20 cellular contexts compared by ENCODE assay signal in genomic region chr9:92726348-92726747, GRCh38. TPM values are rescaled to one million over a fixed set of nuclear protein-coding genes. Genes with fewer than 3 reads are reported as not detected.
DNase-seq lines count a peak whose midpoint lies in the region; ATAC-seq, FAIRE-seq and TF ChIP-seq lines count a peak whose summit lies in the region.
"Had no signal": no experiment of that assay in that cellular context is flagged by ENCODE, and none has a peak within 500 bp of the region (broad histone marks: within the 10 kb centered on the region; RNA-seq: fewer than 3 reads in every experiment).

No MANE protein-coding gene starts in this region.

- no peak overlapping the region for H4K5ac ChIP-seq in H1 (ENCODE audit: insufficient read length, low read depth, low read length)

- H2BK20ac ChIP-seq in H1 (ENCODE audit: low read length): no peak overlapping the region

- H2BK5ac ChIP-seq in H1 (ENCODE audit: low read depth, low read length): no peak overlapping the region; the same call in 1 of the 2 replicates

- H3K14ac ChIP-seq in H1 (ENCODE audit: insufficient read length): no peak overlapping the region

- no peak overlapping the region for H4K91ac ChIP-seq in H1 (replicated peaks; ENCODE audit: insufficient read length, low read length)

- DNase-seq in activated CD8-positive, alpha-beta T cell treated with anti-CD3 and anti-CD28 coated beads, Interleukin-2, amount 10 ng/mL, durations not matched to agents 7 days and 5 days: no peak
- DNase-seq in activated CD8-positive, alpha-beta T cell treated with anti-CD3 and anti-CD28 coated beads for 36 hours: no peak
- DNase-seq in H1 (ENCODE audit: low read depth in 1 of 2, low spot score in 2 of 2): peak in 1 of 2 experiments; percentile 34
- DNase-seq in spleen: peak; percentile 39
- DNase-seq in GM13976 (ENCODE audit: low spot score): no peak
- DNase-seq in cerebellar cortex (ENCODE audit: low spot score): no peak
- DNase-seq: activated naive CD8-positive, alpha-beta T cell treated with anti-CD3 and anti-CD28 coated beads for 36 hours; GDM1; left lung; NCI-H510A; stimulated activated CD4-positive, alpha-beta T cell treated with anti-CD3 and anti-CD28 coated beads, Interleukin-4, amount 100 ng/mL, for 1 hour; stimulated activated naive CD8-positive, alpha-beta T cell treated with anti-CD3 and anti-CD28 coated beads, Interleukin-15, amount 100 ng/mL, for 72 hours; SW 1271; upper lobe of right lung had no signal

- H3K4ac ChIP-seq in H1 (replicated peaks; ENCODE audit: insufficient read length, low read depth, low read length): no peak overlapping the region

- no peaks in the 10 kb centered on the region for H3K27me3 Mint-ChIP-seq in activated CD8-positive, alpha-beta T cell treated with anti-CD3 and anti-CD28 coated beads, Interleukin-2, amount 10 ng/mL, durations not matched to agents 7 days and 5 days (ENCODE audit: low read depth)
- H3K27me3 Mint-ChIP-seq in activated CD8-positive, alpha-beta T cell treated with anti-CD3 and anti-CD28 coated beads for 36 hours: no peaks in the 10 kb centered on the region
- H3K27me3 Mint-ChIP-seq in IgD-negative memory B cell: no peaks in the 10 kb centered on the region
- H3K27me3 Mint-ChIP-seq: activated naive CD8-positive, alpha-beta T cell treated with anti-CD3 and anti-CD28 coated beads for 36 hours; stimulated activated naive CD8-positive, alpha-beta T cell treated with anti-CD3 and anti-CD28 coated beads, Interleukin-15, amount 100 ng/mL, for 72 hours had no signal

- ATAC-seq in activated CD8-positive, alpha-beta T cell treated with anti-CD3 and anti-CD28 coated beads, Interleukin-2, amount 10 ng/mL, durations not matched to agents 7 days and 5 days: no peak
- ATAC-seq in activated CD8-positive, alpha-beta T cell treated with anti-CD3 and anti-CD28 coated beads for 36 hours: no peak
- ATAC-seq in GM18868 (IDR thresholded peaks at IDR 0.05; ENCODE audit: unreplicated experiment): no peak
- ATAC-seq: HepG2; left lung; mucosa of descending colon; stimulated activated naive CD8-positive, alpha-beta T cell treated with anti-CD3 and anti-CD28 coated beads, Interleukin-15, amount 100 ng/mL, for 72 hours; upper lobe of right lung had no signal

- no peak for FAIRE-seq in H1 (lab: Jason Lieb, UNC)
- FAIRE-seq: colon, HepG2 had no signal

- H2BK12ac ChIP-seq in H1 (ENCODE audit: low read depth, low read length): no peak overlapping the region

- H3K4me1 ChIP-seq in H1 (replicated peaks in 1 of 4; ENCODE audit: control insufficient read depth in 3 of 4, insufficient read depth in 4 of 4, low read length in 3 of 4) (peaks cover 0 to 1% (median 0%) of the 10 kb centered on the region in 4 experiments; a peak in 1 of 7 replicates), spleen (peaks cover 21 to 96% (median 60%) of the 10 kb centered on the region in 6 donors)

- peaks cover 0 to 9% (median 5%) of the 10 kb centered on the region in 4 experiments; a peak in 4 of 8 replicates for H3K36me3 ChIP-seq in H1 (ENCODE audit: control insufficient read depth in 2 of 4, insufficient read depth in 4 of 4, low read length in 3 of 4)
- H3K36me3 ChIP-seq in spleen: peaks cover 3 to 83% (median 30%) of the 10 kb centered on the region in 6 donors

- H2BK120ac ChIP-seq in H1 (replicated peaks; ENCODE audit: low read depth, low read length): no peak overlapping the region

- TF ChIP-seq EP300 in H1 (IDR thresholded peaks at IDR 0.05; ENCODE audit: borderline replicate concordance in 1 of 2, low read depth in 2 of 2, low read length in 2 of 2): no peak

- peak overlapping the region; percentile 61 for H3K27ac Mint-ChIP-seq in activated CD8-positive, alpha-beta T cell treated with anti-CD3 and anti-CD28 coated beads, Interleukin-2, amount 10 ng/mL, durations not matched to agents 7 days and 5 days
- no peak overlapping the region for H3K27ac Mint-ChIP-seq in activated CD8-positive, alpha-beta T cell treated with anti-CD3 and anti-CD28 coated beads for 36 hours
- H3K27ac Mint-ChIP-seq in IgD-negative memory B cell: peak overlapping the region; percentile 67 to 73 (median 70)
- H3K27ac Mint-ChIP-seq: activated naive CD8-positive, alpha-beta T cell treated with anti-CD3 and anti-CD28 coated beads for 36 hours had no signal

- TF ChIP-seq RAD21 in H1 (IDR thresholded peaks at IDR 0.05 in 1 of 2, conservative IDR thresholded peaks at IDR 0.05 in 1 of 2; ENCODE audit: low read depth in 2 of 2, low read length in 2 of 2): no peak

- in situ Hi-C loops in GM13976 (cut with MboI; ENCODE audit: low sequenced_read_pairs, unreplicated experiment): no loop called here

- H3K79me2 ChIP-seq in H1 (ENCODE audit: control insufficient read depth in 1 of 2, insufficient read depth in 2 of 2, low read length in 2 of 2): peaks cover 0 to 11% of the 10 kb centered on the region in 2 experiments; a peak in 2 of 4 replicates

- H4K20me1 ChIP-seq in H1 (replicated peaks in 1 of 2; ENCODE audit: control insufficient read depth in 1 of 2, insufficient read depth in 2 of 2, low read length in 2 of 2): peaks cover 20 to 28% of the 10 kb centered on the region in 2 experiments

- H3K4me1 Mint-ChIP-seq in activated CD8-positive, alpha-beta T cell treated with anti-CD3 and anti-CD28 coated beads, Interleukin-2, amount 10 ng/mL, durations not matched to agents 7 days and 5 days (ENCODE audit: low read depth): peaks cover 25% of the 10 kb centered on the region
- H3K4me1 Mint-ChIP-seq in activated CD8-positive, alpha-beta T cell treated with anti-CD3 and anti-CD28 coated beads for 36 hours (ENCODE audit: low read depth): peaks cover 9% of the 10 kb centered on the region
- H3K4me1 Mint-ChIP-seq in IgD-negative memory B cell: peaks cover 33 to 78% (median 76%) of the 10 kb centered on the region in 3 donors

- no peak for TF ChIP-seq POLR2A in H1 (IDR thresholded peaks at IDR 0.05; ENCODE audit: control extremely low read depth in 1 of 2, low read depth in 2 of 2, low read length in 2 of 2)
- TF ChIP-seq POLR2A in spleen (IDR thresholded peaks at IDR 0.05): no peak

- H2BK15ac ChIP-seq in H1 (ENCODE audit: low read length): no peak overlapping the region

- H3K56ac ChIP-seq in H1 (replicated peaks; ENCODE audit: insufficient read length, low read depth, low read length): no peak overlapping the region

- no peaks in the 10 kb centered on the region for H3K9me3 Mint-ChIP-seq in activated CD8-positive, alpha-beta T cell treated with anti-CD3 and anti-CD28 coated beads, Interleukin-2, amount 10 ng/mL, durations not matched to agents 7 days and 5 days (ENCODE audit: insufficient read depth)
- H3K9me3 Mint-ChIP-seq in activated CD8-positive, alpha-beta T cell treated with anti-CD3 and anti-CD28 coated beads for 36 hours: no peaks in the 10 kb centered on the region
- H3K9me3 Mint-ChIP-seq in IgD-negative memory B cell: no peaks in the 10 kb centered on the region
- H3K9me3 Mint-ChIP-seq: activated naive CD8-positive, alpha-beta T cell treated with anti-CD3 and anti-CD28 coated beads for 36 hours; stimulated activated naive CD8-positive, alpha-beta T cell treated with anti-CD3 and anti-CD28 coated beads, Interleukin-15, amount 100 ng/mL, for 72 hours had no signal

- H3K4me3 ChIP-seq in H1 (ENCODE audit: extremely low read depth in 1 of 4, insufficient read depth in 2 of 4, low read depth in 3 of 4, low read length in 4 of 4) (no peak overlapping the region), spleen (no peak overlapping the region)
- H3K4me3 ChIP-seq: left lung, mucosa of descending colon, smooth muscle cell, upper lobe of right lung had no signal

- no peak overlapping the region for H3K18ac ChIP-seq in H1 (ENCODE audit: extremely low read depth, low read length)

- POLR2A ChIA-PET in activated CD8-positive, alpha-beta T cell treated with anti-CD3 and anti-CD28 coated beads, Interleukin-2, amount 10 ng/mL, durations not matched to agents 7 days and 5 days (lab: Charles Lee): no interaction called here
- POLR2A ChIA-PET in activated CD8-positive, alpha-beta T cell treated with anti-CD3 and anti-CD28 coated beads for 36 hours (lab: Charles Lee): interaction anchor here (0.6 kb wide), 1 partner anchor 39 kb away, joined by 3 read pairs; no protein-coding TSS in a partner anchor
- POLR2A ChIA-PET in H1 (lab: Charles Lee; ENCODE audit: partially characterized antibody): no interaction called here

- H3K79me1 ChIP-seq in H1 (ENCODE audit: low read depth, low read length): peaks cover 12% of the 10 kb centered on the region

- TF ChIP-seq CTCF in activated CD8-positive, alpha-beta T cell treated with anti-CD3 and anti-CD28 coated beads for 36 hours (IDR thresholded peaks at IDR 0.05): no peak
- TF ChIP-seq CTCF in H1 (IDR thresholded peaks at IDR 0.05; ENCODE audit: control extremely low read depth in 1 of 3, insufficient read depth in 1 of 3, low read depth in 1 of 3, low read length in 3 of 3) (no peak), spleen (IDR thresholded peaks at IDR 0.05 in 8 of 11, conservative IDR thresholded peaks at IDR 0.05 in 3 of 11) (no peak), GM13976 (IDR thresholded peaks at IDR 0.05; ENCODE audit: borderline replicate concordance, control extremely low read depth, extremely low read depth, insufficient read depth, missing control alignments) (no peak)

- intact Hi-C loops in activated CD8-positive, alpha-beta T cell treated with anti-CD3 and anti-CD28 coated beads for 36 hours (cut with micrococcal nuclease): no loop called here
- intact Hi-C loops in spleen (cut with DNase I; ENCODE audit: low total_unique reads): no loop called here

- H3K27ac ChIP-seq in H1 (ENCODE audit: low read depth, low read length) (no peak overlapping the region), spleen (peak overlapping the region in 3 of 8 donors; percentile 3 to 85 (median 43))
- H3K27ac ChIP-seq: upper lobe of right lung had no signal

- H3K4me2 ChIP-seq in H1 (ENCODE audit: insufficient read depth in 1 of 2, low read depth in 2 of 2, low read length in 2 of 2): no peak overlapping the region
- H3K4me2 ChIP-seq: smooth muscle cell had no signal

- H4K8ac ChIP-seq in H1 (ENCODE audit: extremely low read depth, insufficient read depth, low read length): peak overlapping the region; percentile 57; the same call in 1 of the 2 replicates

- H3K27me3 ChIP-seq in H1 (replicated peaks in 1 of 4; ENCODE audit: control insufficient read depth in 3 of 4, extremely low read depth in 1 of 4, insufficient read depth in 3 of 4, low read length in 3 of 4): no peaks in the 10 kb centered on the region
- no peaks in the 10 kb centered on the region for H3K27me3 ChIP-seq in spleen (replicated peaks in 1 of 7)
- H3K27me3 ChIP-seq: left lung, upper lobe of right lung had no signal

- no peak overlapping the region for H2AK5ac ChIP-seq in H1 (ENCODE audit: low read depth, low read length)

- no peak overlapping the region for H3K4me3 Mint-ChIP-seq in activated CD8-positive, alpha-beta T cell treated with anti-CD3 and anti-CD28 coated beads, Interleukin-2, amount 10 ng/mL, durations not matched to agents 7 days and 5 days
- no peak overlapping the region for H3K4me3 Mint-ChIP-seq in activated CD8-positive, alpha-beta T cell treated with anti-CD3 and anti-CD28 coated beads for 36 hours
- peak overlapping the region in 3 of 4 donors; percentile 17 to 85 (median 46) for H3K4me3 Mint-ChIP-seq in IgD-negative memory B cell
- H3K4me3 Mint-ChIP-seq: activated naive CD8-positive, alpha-beta T cell treated with anti-CD3 and anti-CD28 coated beads for 36 hours; stimulated activated naive CD8-positive, alpha-beta T cell treated with anti-CD3 and anti-CD28 coated beads, Interleukin-15, amount 100 ng/mL, for 72 hours had no signal

- CTCF ChIA-PET in activated CD8-positive, alpha-beta T cell treated with anti-CD3 and anti-CD28 coated beads, Interleukin-2, amount 10 ng/mL, durations not matched to agents 7 days and 5 days (lab: Charles Lee): interaction anchor here (0.9 to 1.0 kb wide), 3 partner anchors 9 to 65 kb away, joined by 3 to 4 read pairs (median 3); no protein-coding TSS in a partner anchor
- CTCF ChIA-PET in activated CD8-positive, alpha-beta T cell treated with anti-CD3 and anti-CD28 coated beads for 36 hours (lab: Charles Lee): interaction anchor here (1.6 to 2.1 kb wide), 2 partner anchors 9 to 10 kb away, joined by 6 read pairs; no protein-coding TSS in a partner anchor
- CTCF ChIA-PET in H1 (lab: Charles Lee; ENCODE audit: partially characterized antibody): interaction anchor here (0.8 to 11.5 kb wide), 4 partner anchors 10 to 64 kb away, joined by 3 to 142 read pairs (median 50); no protein-coding TSS in a partner anchor

- H3K9me3 ChIP-seq in H1 (ENCODE audit: insufficient read depth in 2 of 2, low read depth in 1 of 2, low read length in 1 of 2) (no peaks in the 10 kb centered on the region), spleen (no peaks in the 10 kb centered on the region)
- H3K9me3 ChIP-seq: left lung, mucosa of descending colon, upper lobe of right lung had no signal

- 98% methylated on average over 4 of the region's 4 CpGs; no CpG with 5 or more reads in 1 of the 2 experiments for WGBS in H1 (ENCODE audit: extremely low coverage in 1 of 2, insufficient coverage in 1 of 2, insufficient read length in 1 of 2, insufficient replicate concordance in 2 of 2, low coverage in 1 of 2, low lambda C conversion rate in 2 of 2, missing lambda C conversion rate in 1 of 2), 2 experiments
- WGBS in spleen, 5 donors: 78 to 92% (median 88%) methylated on average over 4 of the region's 4 CpGs

- H3K23me2 ChIP-seq in H1 (ENCODE audit: low read depth, low read length): no peaks in the 10 kb centered on the region

- H3K36me3 Mint-ChIP-seq in activated CD8-positive, alpha-beta T cell treated with anti-CD3 and anti-CD28 coated beads, Interleukin-2, amount 10 ng/mL, durations not matched to agents 7 days and 5 days (ENCODE audit: low read depth): peaks cover 14% of the 10 kb centered on the region
- H3K36me3 Mint-ChIP-seq in activated CD8-positive, alpha-beta T cell treated with anti-CD3 and anti-CD28 coated beads for 36 hours (ENCODE audit: low read depth): peaks cover 11% of the 10 kb centered on the region
- peaks cover 10% of the 10 kb centered on the region for H3K36me3 Mint-ChIP-seq in IgD-negative memory B cell
- H3K36me3 Mint-ChIP-seq: activated naive CD8-positive, alpha-beta T cell treated with anti-CD3 and anti-CD28 coated beads for 36 hours had no signal

- no peak overlapping the region for H2AFZ ChIP-seq in H1 (ENCODE audit: low read length)

- H3K9ac ChIP-seq in H1 (replicated peaks in 1 of 4; ENCODE audit: extremely low read depth in 1 of 4, low read depth in 3 of 4, low read length in 3 of 4): no peak overlapping the region

- no peak overlapping the region for H3K23ac ChIP-seq in H1 (ENCODE audit: insufficient read length)

RNA-seq across cellular contexts. Expression of gene BICD2, which starts 38.3 kb away (rescaled TPM):
- 10 to 100 TPM; 31.9 to 32.5 TPM for total RNA-seq in activated CD8-positive, alpha-beta T cell treated with anti-CD3 and anti-CD28 coated beads, Interleukin-2, amount 10 ng/mL, durations not matched to agents 7 days and 5 days
- 10 to 100 TPM; 14.2 to 16.8 TPM for total RNA-seq in activated CD8-positive, alpha-beta T cell treated with anti-CD3 and anti-CD28 coated beads for 36 hours
- polyA plus RNA-seq in IgD-negative memory B cell (32.8 TPM), H1 (2011; rRNA removed) (6.6 and 9.7 TPM in 2 replicates), spleen (10 to 100 TPM in 2 of 3 donors, 1 to 10 TPM in 1; 9.4 to 12.0 (median 11.7) TPM)
- total RNA-seq in H1 (2021; fragmentation: NEBNext Ultra II Directional; extraction: Animal tissue kit (Norgen Biotek cat#: 25700)): 22.8 and 22.9 TPM in 2 replicates
- polyA plus RNA-seq in H1 (2011; cell fraction: cytosol; rRNA removed): 6.7 TPM
- 9.6 TPM for polyA plus RNA-seq in H1 (2011; cell fraction: nucleus; rRNA removed)
- 11.7 to 13.9 TPM (median 12.5 TPM) in 4 replicates for polyA plus RNA-seq in H1 (2012, experiment 1 of 2)
- 4.3 TPM for polyA plus RNA-seq in H1 (2012, experiment 2 of 2)
- 12.0 TPM for polyA plus RNA-seq in H1 (2013, experiment 1 of 2)
- polyA plus RNA-seq in H1 (2013, experiment 2 of 2): 12.8 TPM
- 12.8 and 13.2 TPM in 2 replicates for polyA minus RNA-seq in H1 (2011; rRNA and poly(A)+ RNA removed)
- polyA minus RNA-seq in H1 (2011; cell fraction: cytosol; rRNA and poly(A)+ RNA removed): 10.7 TPM
- polyA minus RNA-seq in H1 (2011; cell fraction: nucleus; rRNA and poly(A)+ RNA removed): 14.0 TPM
- 10 to 100 TPM; 30.6 to 55.7 (median 36.8) TPM for total RNA-seq in spleen

RNA-seq across cellular contexts. Expression of gene IPPK, which starts 56.4 kb away (rescaled TPM):
- 1 to 10 TPM; 8.7 to 9.7 TPM for total RNA-seq in activated CD8-positive, alpha-beta T cell treated with anti-CD3 and anti-CD28 coated beads, Interleukin-2, amount 10 ng/mL, durations not matched to agents 7 days and 5 days
- 10 to 100 TPM; 12.5 to 15.8 TPM for total RNA-seq in activated CD8-positive, alpha-beta T cell treated with anti-CD3 and anti-CD28 coated beads for 36 hours
- polyA plus RNA-seq in IgD-negative memory B cell: 5.2 TPM
- total RNA-seq in H1 (2021; fragmentation: NEBNext Ultra II Directional; extraction: Animal tissue kit (Norgen Biotek cat#: 25700)): 10.5 and 11.4 TPM in 2 replicates
- polyA plus RNA-seq in H1 (2011; rRNA removed): 13.6 and 16.0 TPM in 2 replicates
- 13.7 TPM for polyA plus RNA-seq in H1 (2011; cell fraction: cytosol; rRNA removed)
- polyA plus RNA-seq in H1 (2011; cell fraction: nucleus; rRNA removed): 20.8 TPM
- polyA plus RNA-seq in H1 (2012, experiment 1 of 2): 8.4 to 11.4 TPM (median 9.9 TPM) in 4 replicates
- polyA plus RNA-seq in H1 (2012, experiment 2 of 2): 4.4 TPM
- 5.3 TPM for polyA plus RNA-seq in H1 (2013, experiment 1 of 2)
- polyA plus RNA-seq in H1 (2013, experiment 2 of 2): 4.4 TPM
- 38.5 and 39.0 TPM in 2 replicates for polyA minus RNA-seq in H1 (2011; rRNA and poly(A)+ RNA removed)
- polyA minus RNA-seq in H1 (2011; cell fraction: cytosol; rRNA and poly(A)+ RNA removed): 11.1 TPM
- polyA minus RNA-seq in H1 (2011; cell fraction: nucleus; rRNA and poly(A)+ RNA removed): 10.5 TPM
- 10 to 100 TPM in 6 of 7 donors, 1 to 10 TPM in 1; 10.0 to 14.6 (median 12.1) TPM for total RNA-seq in spleen
- polyA plus RNA-seq in spleen: 1 to 10 TPM; 6.1 to 7.9 (median 6.4) TPM

Comparison
In these comparisons a context has a peak if more than half of its experiments do, and no peak if none do; other contexts are left out.
1. H3K4me3 Mint-ChIP-seq: peak in IgD-negative memory B cell (3 of 4); none in activated CD8-positive, alpha-beta T cell treated with anti-CD3 and anti-CD28 coated beads, Interleukin-2, amount 10 ng/mL, durations not matched to agents 7 days and 5 days (single experiment) and activated CD8-positive, alpha-beta T cell treated with anti-CD3 and anti-CD28 coated beads for 36 hours (single experiment).